ENCODE assay signal across 21 cellular contexts in genomic region chr5:51156838-51157237, GRCh38.
"Had no signal": no experiment of that assay in that cellular context is flagged by ENCODE, and none has a peak within 500 bp of the region (broad histone marks: within the 10 kb centered on the region; RNA-seq: fewer than 3 reads in every experiment).

No MANE protein-coding gene starts in this region.

- H3K27ac Mint-ChIP-seq: dendritic cell treated with granulocyte-macrophage colony-stimulating factor and Interleukin-4, amounts not matched to agents 40 ng/mL and 50 ng/mL, for 4 days; naive B cell; nephron; stimulated activated effector memory CD8-positive, alpha-beta T cell treated with anti-CD3 and anti-CD28 coated beads, Interleukin-12 subunit alpha, Interleukin-12 subunit beta, amount 100 ng/mL, for 72 hours; type B pancreatic cell had no signal

- H3K79me2 ChIP-seq: parathyroid adenoma had no signal

- H3K4me1 Mint-ChIP-seq: naive B cell; nephron; stimulated activated effector memory CD8-positive, alpha-beta T cell treated with anti-CD3 and anti-CD28 coated beads, Interleukin-12 subunit alpha, Interleukin-12 subunit beta, amount 100 ng/mL, for 72 hours had no signal

- FAIRE-seq: colon, urothelium cell line had no signal

- H3K9me3 Mint-ChIP-seq: type B pancreatic cell had no signal

- DNase-seq: heart left ventricle; hippocampal formation; left colon; left ventricle myocardium superior; mesenchymal stem cell; naive B cell; right lobe of liver; stimulated activated CD4-positive, alpha-beta T cell treated with anti-CD3 and anti-CD28 coated beads, Interleukin-4, amount 100 ng/mL, for 1 hour; stimulated activated CD8-positive, alpha-beta memory T cell treated with anti-CD3 and anti-CD28 coated beads, Interleukin-4, amount 100 ng/mL, for 48 hours; stimulated activated naive CD8-positive, alpha-beta T cell treated with anti-CD3 and anti-CD28 coated beads, Interleukin-15, Interleukin-2, amounts not matched to agents 100 U/mL and 50 U/mL, for 24 hours; thyroid gland had no signal

- H3K4me1 ChIP-seq: heart left ventricle, parathyroid adenoma, prostate gland, right lobe of liver, suprapubic skin, thyroid gland had no signal

- H3K36me3 Mint-ChIP-seq: naive B cell; stimulated activated effector memory CD8-positive, alpha-beta T cell treated with anti-CD3 and anti-CD28 coated beads, Interleukin-12 subunit alpha, Interleukin-12 subunit beta, amount 100 ng/mL, for 72 hours; type B pancreatic cell had no signal

- H2AFZ ChIP-seq: parathyroid adenoma had no signal

- H3K36me3 ChIP-seq: heart left ventricle, prostate gland, right lobe of liver, suprapubic skin, thyroid gland had no signal

- ATAC-seq: heart left ventricle; left colon; left ventricle myocardium superior; right lobe of liver; stimulated activated effector memory CD8-positive, alpha-beta T cell treated with anti-CD3 and anti-CD28 coated beads, Interleukin-12 subunit alpha, Interleukin-12 subunit beta, amount 100 ng/mL, for 72 hours; stimulated activated naive CD8-positive, alpha-beta T cell treated with anti-CD3 and anti-CD28 coated beads, Interleukin-15, Interleukin-2, amounts not matched to agents 100 U/mL and 50 U/mL, for 24 hours had no signal

- H3K4me3 ChIP-seq: heart left ventricle, lung, prostate gland, right lobe of liver, suprapubic skin, thyroid gland had no signal

- H3K27me3 ChIP-seq: heart left ventricle, right lobe of liver, suprapubic skin, thyroid gland had no signal

- H3K9ac ChIP-seq: parathyroid adenoma had no signal

- H3K27ac ChIP-seq: heart left ventricle, parathyroid adenoma, prostate gland, right lobe of liver, suprapubic skin, thyroid gland had no signal

- H3K27me3 Mint-ChIP-seq: dendritic cell treated with granulocyte-macrophage colony-stimulating factor and Interleukin-4, amounts not matched to agents 40 ng/mL and 50 ng/mL, for 4 days; naive B cell; type B pancreatic cell had no signal

- H3K4me3 Mint-ChIP-seq: dendritic cell treated with granulocyte-macrophage colony-stimulating factor and Interleukin-4, amounts not matched to agents 40 ng/mL and 50 ng/mL, for 4 days; naive B cell; nephron; stimulated activated effector memory CD8-positive, alpha-beta T cell treated with anti-CD3 and anti-CD28 coated beads, Interleukin-12 subunit alpha, Interleukin-12 subunit beta, amount 100 ng/mL, for 72 hours; type B pancreatic cell had no signal

- H3K9me3 ChIP-seq: prostate gland, right lobe of liver, thyroid gland had no signal
